25 cellular contexts compared by ENCODE assay signal in the genomic region with DNA sequence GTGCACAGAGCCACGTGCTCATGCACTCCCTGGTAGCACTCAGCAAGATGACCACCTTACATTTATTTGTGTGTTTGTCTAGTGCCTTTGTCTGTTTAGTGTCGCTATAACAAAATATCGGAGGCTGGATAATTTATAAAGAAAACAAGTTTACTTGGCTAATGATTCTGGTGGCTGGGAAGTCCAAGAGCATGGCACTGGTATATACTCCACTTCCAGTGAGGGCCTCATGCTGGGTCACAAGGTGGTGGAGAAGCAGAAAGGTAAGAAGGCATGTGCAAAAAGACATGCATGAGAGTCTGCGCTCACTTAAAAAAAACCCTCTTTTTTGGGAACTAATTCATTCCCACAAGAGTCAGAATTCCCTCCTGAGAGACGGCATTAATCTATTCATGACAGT. TPM values are rescaled to one million over a fixed set of nuclear protein-coding genes. Genes with fewer than 3 reads are reported as not detected.
DNase-seq lines count a peak whose midpoint lies in the region; ATAC-seq and TF ChIP-seq lines count a peak whose summit lies in the region.
"Had no signal": no experiment of that assay in that cellular context is flagged by ENCODE, and none has a peak within 500 bp of the region (broad histone marks: within the 10 kb centered on the region; RNA-seq: fewer than 3 reads in every experiment).

No MANE protein-coding gene starts in this region.

- H3K9me3 Mint-ChIP-seq in GM23338 (peaks cover 69% of the 10 kb centered on the region), endodermal cell (peaks cover 40% of the 10 kb centered on the region), progenitor cell of endocrine pancreas (ENCODE audit: low read depth) (peaks cover 9% of the 10 kb centered on the region)

- H2AFZ ChIP-seq in GM23338, result no peak overlapping the region

- H3K79me2 ChIP-seq in GM23338 (replicated peaks; ENCODE audit: insufficient read depth), result no peaks in the 10 kb centered on the region; the same call in 1 of the 2 replicates

- H3K4me1 ChIP-seq in GM23338 (ENCODE audit: insufficient read depth), result peaks cover 43% of the 10 kb centered on the region
- H3K4me1 ChIP-seq in endodermal cell (ENCODE audit: control insufficient read depth, insufficient read depth, low read length), result peaks cover 6% of the 10 kb centered on the region

- peaks cover 29% of the 10 kb centered on the region for H3K27me3 Mint-ChIP-seq in GM23338 (ENCODE audit: insufficient read depth, low read depth, poor library complexity)
- H3K27me3 Mint-ChIP-seq in endodermal cell (ENCODE audit: insufficient read depth), result peaks cover 3% of the 10 kb centered on the region
- no peaks in the 10 kb centered on the region for H3K27me3 Mint-ChIP-seq in progenitor cell of endocrine pancreas

- peaks cover 13% of the 10 kb centered on the region for H3K9me3 ChIP-seq in endodermal cell (ENCODE audit: control insufficient read depth, low read length)

- no peak overlapping the region for H3K4me3 Mint-ChIP-seq in GM23338
- no peak overlapping the region for H3K4me3 Mint-ChIP-seq in endodermal cell
- no peak overlapping the region for H3K4me3 Mint-ChIP-seq in progenitor cell of endocrine pancreas (ENCODE audit: low read depth)
- H3K4me3 Mint-ChIP-seq: CD4-positive, alpha-beta memory T cell had no signal

- no peaks in the 10 kb centered on the region for H4K20me1 ChIP-seq in GM23338 (replicated peaks; ENCODE audit: insufficient read depth)
- H4K20me1 ChIP-seq: BLaER1 treated with 17β-estradiol and CSF1 and Interleukin-3, amounts not matched to agents 10 nM and 100 nM had no signal

- H3F3A ChIP-seq in GM23338 (replicated peaks; ENCODE audit: low read depth), result peaks cover 35% of the 10 kb centered on the region

- no peak overlapping the region for H3K4me3 ChIP-seq in GM23338
- no peak overlapping the region for H3K4me3 ChIP-seq in endodermal cell (ENCODE audit: low read length)
- H3K4me3 ChIP-seq: BLaER1 treated with 17β-estradiol and CSF1 and Interleukin-3, amounts not matched to agents 10 nM and 100 nM; SK-N-MC had no signal

- H3K36me3 Mint-ChIP-seq in GM23338 (ENCODE audit: low read depth), result peaks cover 72% of the 10 kb centered on the region
- H3K36me3 Mint-ChIP-seq in endodermal cell (ENCODE audit: low read depth), result peaks cover 14% of the 10 kb centered on the region
- peaks cover 3% of the 10 kb centered on the region for H3K36me3 Mint-ChIP-seq in progenitor cell of endocrine pancreas (ENCODE audit: insufficient read depth)
- H3K36me3 Mint-ChIP-seq: CD4-positive, alpha-beta memory T cell had no signal

- H3K36me3 ChIP-seq in GM23338 (ENCODE audit: insufficient read depth) (0 out of 2 replicates have a peak, but pooled peaks cover 3% of the 10 kb centered on the region), endodermal cell (ENCODE audit: control insufficient read depth, insufficient read depth, low read length) (no peaks in the 10 kb centered on the region)
- H3K36me3 ChIP-seq: BLaER1 treated with 17β-estradiol and CSF1 and Interleukin-3, amounts not matched to agents 10 nM and 100 nM had no signal

- DNase-seq in GM23338 (ENCODE audit: low spot score), result no peak
- peak; percentile 16 for DNase-seq in OCI-M1 (lab: John Stamatoyannopoulos, UW)
- peak; percentile 31 for DNase-seq in endodermal cell
- DNase-seq in progenitor cell of endocrine pancreas (ENCODE audit: low spot score, unreplicated experiment), result no peak
- DNase-seq in glomerular visceral epithelial cell (ENCODE audit: extremely low spot score), result no peak
- no peak for DNase-seq in SIG-M5 (lab: John Stamatoyannopoulos, UW)
- DNase-seq: CD4-positive, alpha-beta memory T cell; COR-L47; DMS53; GOT3; KBM-7; MV-4-11; NCI-H1105; NCI-H146; NCI-H2029; NCI-H526 treated with DMSO at 0.1 percent for 48 hours; SHP77; SW 1271 had no signal

- peak overlapping the region; percentile 94 for H3K27ac Mint-ChIP-seq in GM23338
- H3K27ac Mint-ChIP-seq in endodermal cell, result no peak overlapping the region
- H3K27ac Mint-ChIP-seq in progenitor cell of endocrine pancreas, result peak overlapping the region; percentile 31
- H3K27ac Mint-ChIP-seq: CD4-positive, alpha-beta memory T cell had no signal

- TF ChIP-seq CTCF in GM23338 (conservative IDR thresholded peaks at IDR 0.05; ENCODE audit: low read depth in 2 of 2) (no peak), endodermal cell (conservative IDR thresholded peaks at IDR 0.05) (no peak), progenitor cell of endocrine pancreas (IDR thresholded peaks at IDR 0.05; ENCODE audit: unreplicated experiment) (no peak)

- H3K27ac ChIP-seq in GM23338 (ENCODE audit: low read depth), result peak overlapping the region; percentile 87
- no peak overlapping the region for H3K27ac ChIP-seq in endodermal cell (ENCODE audit: low read depth, low read length)
- H3K27ac ChIP-seq: BLaER1 treated with 17β-estradiol and CSF1 and Interleukin-3, amounts not matched to agents 10 nM and 100 nM; HL-60; RWPE1; SK-N-MC had no signal

- H3K4me1 Mint-ChIP-seq in GM23338, result peaks cover 44% of the 10 kb centered on the region
- H3K4me1 Mint-ChIP-seq in endodermal cell, result peaks cover 9% of the 10 kb centered on the region
- H3K4me1 Mint-ChIP-seq in progenitor cell of endocrine pancreas (ENCODE audit: low read depth), result peaks cover 36% of the 10 kb centered on the region
- H3K4me1 Mint-ChIP-seq: CD4-positive, alpha-beta memory T cell had no signal

- H3K9me2 ChIP-seq in GM23338 (ENCODE audit: insufficient read depth), result peaks cover 10% of the 10 kb centered on the region

- H3K9ac ChIP-seq in endodermal cell (ENCODE audit: extremely low read depth, low read length, poor library complexity, severe bottlenecking), result no peak overlapping the region
- H3K9ac ChIP-seq: BLaER1 treated with 17β-estradiol and CSF1 and Interleukin-3, amounts not matched to agents 10 nM and 100 nM had no signal

- WGBS in endodermal cell (ENCODE audit: insufficient coverage in 1 of 2, insufficient read length in 1 of 2), 2 experiments, result 92 to 100% methylated on average over 2 to 5 of the region's 5 CpGs

- H3K27me3 ChIP-seq in GM23338 (ENCODE audit: insufficient read depth), result no peaks in the 10 kb centered on the region
- H3K27me3 ChIP-seq in endodermal cell (ENCODE audit: control insufficient read depth, insufficient read depth, low read length, poor library complexity, severe bottlenecking), result no peaks in the 10 kb centered on the region
- H3K27me3 ChIP-seq: BLaER1 treated with 17β-estradiol and CSF1 and Interleukin-3, amounts not matched to agents 10 nM and 100 nM had no signal

- ATAC-seq in GM23338 (no peak), GM18873 (IDR thresholded peaks at IDR 0.05; ENCODE audit: low FRiP score, unreplicated experiment) (no peak)
- ATAC-seq: HCT116, Panc1 had no signal

- peak overlapping the region; percentile 3; the same call in 1 of the 2 replicates for H3K4me2 ChIP-seq in GM23338

TF ChIP-seq in GM23338, 12 proteins besides CTCF, POLR2A, EP300 and RAD21:
- TF ChIP-seq JUNB (IDR thresholded peaks at IDR 0.05; ENCODE audit: unreplicated experiment), result no peak
- TF ChIP-seq ZNF114 (CRISPR knock-in tag; IDR thresholded peaks at IDR 0.05), result 0 out of 2 replicates have a peak, but pooled peaks have one; percentile 44
- TF ChIP-seq, protein P1, sequence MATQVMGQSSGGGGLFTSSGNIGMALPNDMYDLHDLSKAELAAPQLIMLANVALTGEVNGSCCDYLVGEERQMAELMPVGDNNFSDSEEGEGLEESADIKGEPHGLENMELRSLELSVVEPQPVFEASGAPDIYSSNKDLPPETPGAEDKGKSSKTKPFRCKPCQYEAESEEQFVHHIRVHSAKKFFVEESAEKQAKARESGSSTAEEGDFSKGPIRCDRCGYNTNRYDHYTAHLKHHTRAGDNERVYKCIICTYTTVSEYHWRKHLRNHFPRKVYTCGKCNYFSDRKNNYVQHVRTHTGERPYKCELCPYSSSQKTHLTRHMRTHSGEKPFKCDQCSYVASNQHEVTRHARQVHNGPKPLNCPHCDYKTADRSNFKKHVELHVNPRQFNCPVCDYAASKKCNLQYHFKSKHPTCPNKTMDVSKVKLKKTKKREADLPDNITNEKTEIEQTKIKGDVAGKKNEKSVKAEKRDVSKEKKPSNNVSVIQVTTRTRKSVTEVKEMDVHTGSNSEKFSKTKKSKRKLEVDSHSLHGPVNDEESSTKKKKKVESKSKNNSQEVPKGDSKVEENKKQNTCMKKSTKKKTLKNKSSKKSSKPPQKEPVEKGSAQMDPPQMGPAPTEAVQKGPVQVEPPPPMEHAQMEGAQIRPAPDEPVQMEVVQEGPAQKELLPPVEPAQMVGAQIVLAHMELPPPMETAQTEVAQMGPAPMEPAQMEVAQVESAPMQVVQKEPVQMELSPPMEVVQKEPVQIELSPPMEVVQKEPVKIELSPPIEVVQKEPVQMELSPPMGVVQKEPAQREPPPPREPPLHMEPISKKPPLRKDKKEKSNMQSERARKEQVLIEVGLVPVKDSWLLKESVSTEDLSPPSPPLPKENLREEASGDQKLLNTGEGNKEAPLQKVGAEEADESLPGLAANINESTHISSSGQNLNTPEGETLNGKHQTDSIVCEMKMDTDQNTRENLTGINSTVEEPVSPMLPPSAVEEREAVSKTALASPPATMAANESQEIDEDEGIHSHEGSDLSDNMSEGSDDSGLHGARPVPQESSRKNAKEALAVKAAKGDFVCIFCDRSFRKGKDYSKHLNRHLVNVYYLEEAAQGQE (IDR thresholded peaks at IDR 0.05; ENCODE audit: unreplicated experiment), result no peak
- TF ChIP-seq POLR2AphosphoS5 (IDR thresholded peaks at IDR 0.05; ENCODE audit: low read depth), result no peak

RNA-seq across cellular contexts. Expression of a gene that starts 52.5 kb away (rescaled TPM):
- 135 and 141 TPM in 2 replicates for total RNA-seq in GM23338 (2014; rRNA removed; shearing (Covaris generic))
- 92.7 and 94.7 TPM in 2 replicates for polyA plus RNA-seq in GM23338 (2016; fragmentation: Nextera tagmentation; extraction: Ambion mirVana)
- 10 to 100 TPM; 79.3 to 92.9 TPM for total RNA-seq in endodermal cell
- 144 TPM for polyA plus RNA-seq in endodermal cell (2013, experiment 1 of 2)
- 121 TPM for polyA plus RNA-seq in endodermal cell (2013, experiment 2 of 2)
- total RNA-seq in progenitor cell of endocrine pancreas, result 100.0 and 101 TPM in 2 replicates

Comparison
In these comparisons a context has a peak if more than half of its experiments do, and no peak if none do; other contexts are left out.
1. DNase-seq: peak in OCI-M1 (single experiment) and endodermal cell (single experiment); none in GM23338 (single experiment), progenitor cell of endocrine pancreas (single experiment), glomerular visceral epithelial cell (single experiment) and SIG-M5 (single experiment).